In the genomic region with DNA sequence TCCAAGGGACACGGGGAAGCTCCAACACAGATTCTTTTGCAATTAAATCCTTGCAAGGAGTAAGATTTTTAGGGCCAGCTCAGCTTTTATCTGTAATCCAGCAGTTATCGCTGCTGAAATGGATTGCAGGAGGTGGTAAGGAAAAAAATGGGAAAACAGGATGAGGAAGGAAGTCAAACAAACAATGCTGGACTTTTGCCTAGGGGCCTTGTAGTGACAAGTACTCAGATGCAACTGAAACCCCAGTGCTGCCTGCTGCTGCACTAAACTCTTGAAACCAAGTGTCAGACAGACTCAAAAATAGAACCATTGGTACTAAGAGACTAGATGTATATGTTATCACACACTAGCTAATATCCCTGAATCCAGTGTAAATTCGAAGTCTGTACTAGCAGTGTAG, we compare ENCODE assay signal across 1 cellular context.
TF ChIP-seq lines count a peak whose summit lies in the region.

No MANE protein-coding gene starts in this region.

TF ChIP-seq in HepG2, 621 proteins besides CTCF, POLR2A, EP300 and RAD21 (continued from another document and continues in another):
- TF ChIP-seq, protein P1, sequence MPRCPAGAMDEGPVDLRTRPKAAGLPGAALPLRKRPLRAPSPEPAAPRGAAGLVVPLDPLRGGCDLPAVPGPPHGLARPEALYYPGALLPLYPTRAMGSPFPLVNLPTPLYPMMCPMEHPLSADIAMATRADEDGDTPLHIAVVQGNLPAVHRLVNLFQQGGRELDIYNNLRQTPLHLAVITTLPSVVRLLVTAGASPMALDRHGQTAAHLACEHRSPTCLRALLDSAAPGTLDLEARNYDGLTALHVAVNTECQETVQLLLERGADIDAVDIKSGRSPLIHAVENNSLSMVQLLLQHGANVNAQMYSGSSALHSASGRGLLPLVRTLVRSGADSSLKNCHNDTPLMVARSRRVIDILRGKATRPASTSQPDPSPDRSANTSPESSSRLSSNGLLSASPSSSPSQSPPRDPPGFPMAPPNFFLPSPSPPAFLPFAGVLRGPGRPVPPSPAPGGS (CRISPR knock-in tag; IDR thresholded peaks at IDR 0.05): no peak
- TF ChIP-seq ZNF501 (CRISPR knock-in tag; IDR thresholded peaks at IDR 0.05): no peak
- TF ChIP-seq ATF7-NPFF (CRISPR knock-in tag; IDR thresholded peaks at IDR 0.05; ENCODE audit: low read depth): no peak
- TF ChIP-seq ZNF782 (CRISPR knock-in tag; IDR thresholded peaks at IDR 0.05; ENCODE audit: borderline replicate concordance): no peak
- no peak for TF ChIP-seq SMARCC2 (IDR thresholded peaks at IDR 0.05)
- no peak for TF ChIP-seq SETDB1 (CRISPR knock-in tag; IDR thresholded peaks at IDR 0.05; ENCODE audit: borderline replicate concordance)
- TF ChIP-seq FOXJ3 (CRISPR knock-in tag; IDR thresholded peaks at IDR 0.05; ENCODE audit: borderline replicate concordance): peak; percentile 48; the same call in 1 of the 2 replicates
- no peak for TF ChIP-seq HNRNPH1 (optimal IDR thresholded peaks at IDR 0.05; ENCODE audit: low read depth, low read length)
- TF ChIP-seq, protein P2, sequence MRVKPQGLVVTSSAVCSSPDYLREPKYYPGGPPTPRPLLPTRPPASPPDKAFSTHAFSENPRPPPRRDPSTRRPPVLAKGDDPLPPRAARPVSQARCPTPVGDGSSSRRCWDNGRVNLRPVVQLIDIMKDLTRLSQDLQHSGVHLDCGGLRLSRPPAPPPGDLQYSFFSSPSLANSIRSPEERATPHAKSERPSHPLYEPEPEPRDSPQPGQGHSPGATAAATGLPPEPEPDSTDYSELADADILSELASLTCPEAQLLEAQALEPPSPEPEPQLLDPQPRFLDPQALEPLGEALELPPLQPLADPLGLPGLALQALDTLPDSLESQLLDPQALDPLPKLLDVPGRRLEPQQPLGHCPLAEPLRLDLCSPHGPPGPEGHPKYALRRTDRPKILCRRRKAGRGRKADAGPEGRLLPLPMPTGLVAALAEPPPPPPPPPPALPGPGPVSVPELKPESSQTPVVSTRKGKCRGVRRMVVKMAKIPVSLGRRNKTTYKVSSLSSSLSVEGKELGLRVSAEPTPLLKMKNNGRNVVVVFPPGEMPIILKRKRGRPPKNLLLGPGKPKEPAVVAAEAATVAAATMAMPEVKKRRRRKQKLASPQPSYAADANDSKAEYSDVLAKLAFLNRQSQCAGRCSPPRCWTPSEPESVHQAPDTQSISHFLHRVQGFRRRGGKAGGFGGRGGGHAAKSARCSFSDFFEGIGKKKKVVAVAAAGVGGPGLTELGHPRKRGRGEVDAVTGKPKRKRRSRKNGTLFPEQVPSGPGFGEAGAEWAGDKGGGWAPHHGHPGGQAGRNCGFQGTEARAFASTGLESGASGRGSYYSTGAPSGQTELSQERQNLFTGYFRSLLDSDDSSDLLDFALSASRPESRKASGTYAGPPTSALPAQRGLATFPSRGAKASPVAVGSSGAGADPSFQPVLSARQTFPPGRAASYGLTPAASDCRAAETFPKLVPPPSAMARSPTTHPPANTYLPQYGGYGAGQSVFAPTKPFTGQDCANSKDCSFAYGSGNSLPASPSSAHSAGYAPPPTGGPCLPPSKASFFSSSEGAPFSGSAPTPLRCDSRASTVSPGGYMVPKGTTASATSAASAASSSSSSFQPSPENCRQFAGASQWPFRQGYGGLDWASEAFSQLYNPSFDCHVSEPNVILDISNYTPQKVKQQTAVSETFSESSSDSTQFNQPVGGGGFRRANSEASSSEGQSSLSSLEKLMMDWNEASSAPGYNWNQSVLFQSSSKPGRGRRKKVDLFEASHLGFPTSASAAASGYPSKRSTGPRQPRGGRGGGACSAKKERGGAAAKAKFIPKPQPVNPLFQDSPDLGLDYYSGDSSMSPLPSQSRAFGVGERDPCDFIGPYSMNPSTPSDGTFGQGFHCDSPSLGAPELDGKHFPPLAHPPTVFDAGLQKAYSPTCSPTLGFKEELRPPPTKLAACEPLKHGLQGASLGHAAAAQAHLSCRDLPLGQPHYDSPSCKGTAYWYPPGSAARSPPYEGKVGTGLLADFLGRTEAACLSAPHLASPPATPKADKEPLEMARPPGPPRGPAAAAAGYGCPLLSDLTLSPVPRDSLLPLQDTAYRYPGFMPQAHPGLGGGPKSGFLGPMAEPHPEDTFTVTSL (CRISPR knock-in tag; IDR thresholded peaks at IDR 0.05; ENCODE audit: borderline replicate concordance): no peak; the same call in 1 of the 2 replicates
- TF ChIP-seq ZNF773 (CRISPR knock-in tag; IDR thresholded peaks at IDR 0.05; ENCODE audit: borderline replicate concordance): no peak
- no peak for TF ChIP-seq RBM22 (optimal IDR thresholded peaks at IDR 0.05; ENCODE audit: low read length)
- TF ChIP-seq, protein P3, sequence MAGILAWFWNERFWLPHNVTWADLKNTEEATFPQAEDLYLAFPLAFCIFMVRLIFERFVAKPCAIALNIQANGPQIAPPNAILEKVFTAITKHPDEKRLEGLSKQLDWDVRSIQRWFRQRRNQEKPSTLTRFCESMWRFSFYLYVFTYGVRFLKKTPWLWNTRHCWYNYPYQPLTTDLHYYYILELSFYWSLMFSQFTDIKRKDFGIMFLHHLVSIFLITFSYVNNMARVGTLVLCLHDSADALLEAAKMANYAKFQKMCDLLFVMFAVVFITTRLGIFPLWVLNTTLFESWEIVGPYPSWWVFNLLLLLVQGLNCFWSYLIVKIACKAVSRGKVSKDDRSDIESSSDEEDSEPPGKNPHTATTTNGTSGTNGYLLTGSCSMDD (CRISPR knock-in tag; IDR thresholded peaks at IDR 0.05): no peak
- no peak for TF ChIP-seq NAIF1 (CRISPR knock-in tag; IDR thresholded peaks at IDR 0.05; ENCODE audit: borderline replicate concordance)
- TF ChIP-seq, protein P4, sequence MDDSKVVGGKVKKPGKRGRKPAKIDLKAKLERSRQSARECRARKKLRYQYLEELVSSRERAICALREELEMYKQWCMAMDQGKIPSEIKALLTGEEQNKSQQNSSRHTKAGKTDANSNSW (CRISPR knock-in tag; IDR thresholded peaks at IDR 0.05; ENCODE audit: borderline replicate concordance): no peak
- TF ChIP-seq KDM5A (IDR thresholded peaks at IDR 0.05; ENCODE audit: borderline replicate concordance, low read length): no peak
- TF ChIP-seq, protein P5, sequence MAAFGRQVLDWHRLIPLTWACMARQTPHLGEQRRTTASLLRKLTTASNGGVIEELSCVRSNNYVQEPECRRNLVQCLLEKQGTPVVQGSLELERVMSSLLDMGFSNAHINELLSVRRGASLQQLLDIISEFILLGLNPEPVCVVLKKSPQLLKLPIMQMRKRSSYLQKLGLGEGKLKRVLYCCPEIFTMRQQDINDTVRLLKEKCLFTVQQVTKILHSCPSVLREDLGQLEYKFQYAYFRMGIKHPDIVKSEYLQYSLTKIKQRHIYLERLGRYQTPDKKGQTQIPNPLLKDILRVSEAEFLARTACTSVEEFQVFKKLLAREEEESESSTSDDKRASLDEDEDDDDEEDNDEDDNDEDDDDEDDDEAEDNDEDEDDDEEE (CRISPR knock-in tag; IDR thresholded peaks at IDR 0.05): no peak
- no peak for TF ChIP-seq KAT7 (CRISPR knock-in tag; IDR thresholded peaks at IDR 0.05; ENCODE audit: borderline replicate concordance)
- TF ChIP-seq, protein P6, sequence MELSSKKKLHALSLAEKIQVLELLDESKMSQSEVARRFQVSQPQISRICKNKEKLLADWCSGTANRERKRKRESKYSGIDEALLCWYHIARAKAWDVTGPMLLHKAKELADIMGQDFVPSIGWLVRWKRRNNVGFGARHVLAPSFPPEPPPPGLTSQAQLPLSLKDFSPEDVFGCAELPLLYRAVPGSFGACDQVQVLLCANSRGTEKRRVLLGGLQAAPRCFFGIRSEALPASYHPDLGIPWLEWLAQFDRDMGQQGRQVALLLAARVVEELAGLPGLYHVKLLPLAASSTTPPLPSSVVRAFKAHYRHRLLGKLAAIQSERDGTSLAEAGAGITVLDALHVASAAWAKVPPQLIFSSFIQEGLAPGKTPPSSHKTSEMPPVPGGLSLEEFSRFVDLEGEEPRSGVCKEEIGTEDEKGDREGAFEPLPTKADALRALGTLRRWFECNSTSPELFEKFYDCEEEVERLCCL (CRISPR knock-in tag; IDR thresholded peaks at IDR 0.05; ENCODE audit: borderline replicate concordance): no peak
- TF ChIP-seq, protein P7, sequence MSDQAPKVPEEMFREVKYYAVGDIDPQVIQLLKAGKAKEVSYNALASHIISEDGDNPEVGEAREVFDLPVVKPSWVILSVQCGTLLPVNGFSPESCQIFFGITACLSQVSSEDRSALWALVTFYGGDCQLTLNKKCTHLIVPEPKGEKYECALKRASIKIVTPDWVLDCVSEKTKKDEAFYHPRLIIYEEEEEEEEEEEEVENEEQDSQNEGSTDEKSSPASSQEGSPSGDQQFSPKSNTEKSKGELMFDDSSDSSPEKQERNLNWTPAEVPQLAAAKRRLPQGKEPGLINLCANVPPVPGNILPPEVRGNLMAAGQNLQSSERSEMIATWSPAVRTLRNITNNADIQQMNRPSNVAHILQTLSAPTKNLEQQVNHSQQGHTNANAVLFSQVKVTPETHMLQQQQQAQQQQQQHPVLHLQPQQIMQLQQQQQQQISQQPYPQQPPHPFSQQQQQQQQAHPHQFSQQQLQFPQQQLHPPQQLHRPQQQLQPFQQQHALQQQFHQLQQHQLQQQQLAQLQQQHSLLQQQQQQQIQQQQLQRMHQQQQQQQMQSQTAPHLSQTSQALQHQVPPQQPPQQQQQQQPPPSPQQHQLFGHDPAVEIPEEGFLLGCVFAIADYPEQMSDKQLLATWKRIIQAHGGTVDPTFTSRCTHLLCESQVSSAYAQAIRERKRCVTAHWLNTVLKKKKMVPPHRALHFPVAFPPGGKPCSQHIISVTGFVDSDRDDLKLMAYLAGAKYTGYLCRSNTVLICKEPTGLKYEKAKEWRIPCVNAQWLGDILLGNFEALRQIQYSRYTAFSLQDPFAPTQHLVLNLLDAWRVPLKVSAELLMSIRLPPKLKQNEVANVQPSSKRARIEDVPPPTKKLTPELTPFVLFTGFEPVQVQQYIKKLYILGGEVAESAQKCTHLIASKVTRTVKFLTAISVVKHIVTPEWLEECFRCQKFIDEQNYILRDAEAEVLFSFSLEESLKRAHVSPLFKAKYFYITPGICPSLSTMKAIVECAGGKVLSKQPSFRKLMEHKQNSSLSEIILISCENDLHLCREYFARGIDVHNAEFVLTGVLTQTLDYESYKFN (CRISPR knock-in tag; conservative IDR thresholded peaks at IDR 0.05): peak; percentile 90
- TF ChIP-seq ZSCAN30 (CRISPR knock-in tag; IDR thresholded peaks at IDR 0.05): no peak
- TF ChIP-seq, protein P8, sequence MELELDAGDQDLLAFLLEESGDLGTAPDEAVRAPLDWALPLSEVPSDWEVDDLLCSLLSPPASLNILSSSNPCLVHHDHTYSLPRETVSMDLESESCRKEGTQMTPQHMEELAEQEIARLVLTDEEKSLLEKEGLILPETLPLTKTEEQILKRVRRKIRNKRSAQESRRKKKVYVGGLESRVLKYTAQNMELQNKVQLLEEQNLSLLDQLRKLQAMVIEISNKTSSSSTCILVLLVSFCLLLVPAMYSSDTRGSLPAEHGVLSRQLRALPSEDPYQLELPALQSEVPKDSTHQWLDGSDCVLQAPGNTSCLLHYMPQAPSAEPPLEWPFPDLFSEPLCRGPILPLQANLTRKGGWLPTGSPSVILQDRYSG (CRISPR knock-in tag; IDR thresholded peaks at IDR 0.05): no peak
- no peak for TF ChIP-seq SATB2 (CRISPR knock-in tag; IDR thresholded peaks at IDR 0.05)
- TF ChIP-seq POGZ (CRISPR knock-in tag; IDR thresholded peaks at IDR 0.05): peak; percentile 74
- no peak for TF ChIP-seq NFRKB (IDR thresholded peaks at IDR 0.05)
- no peak for TF ChIP-seq ZNF562 (CRISPR knock-in tag; IDR thresholded peaks at IDR 0.05; ENCODE audit: borderline replicate concordance)
- TF ChIP-seq, protein P9, sequence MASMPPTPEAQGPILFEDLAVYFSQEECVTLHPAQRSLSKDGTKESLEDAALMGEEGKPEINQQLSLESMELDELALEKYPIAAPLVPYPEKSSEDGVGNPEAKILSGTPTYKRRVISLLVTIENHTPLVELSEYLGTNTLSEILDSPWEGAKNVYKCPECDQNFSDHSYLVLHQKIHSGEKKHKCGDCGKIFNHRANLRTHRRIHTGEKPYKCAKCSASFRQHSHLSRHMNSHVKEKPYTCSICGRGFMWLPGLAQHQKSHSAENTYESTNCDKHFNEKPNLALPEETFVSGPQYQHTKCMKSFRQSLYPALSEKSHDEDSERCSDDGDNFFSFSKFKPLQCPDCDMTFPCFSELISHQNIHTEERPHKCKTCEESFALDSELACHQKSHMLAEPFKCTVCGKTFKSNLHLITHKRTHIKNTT (CRISPR knock-in tag; IDR thresholded peaks at IDR 0.05): no peak
- TF ChIP-seq ZNF547 (CRISPR knock-in tag; IDR thresholded peaks at IDR 0.05): no peak
- TF ChIP-seq, protein P10, sequence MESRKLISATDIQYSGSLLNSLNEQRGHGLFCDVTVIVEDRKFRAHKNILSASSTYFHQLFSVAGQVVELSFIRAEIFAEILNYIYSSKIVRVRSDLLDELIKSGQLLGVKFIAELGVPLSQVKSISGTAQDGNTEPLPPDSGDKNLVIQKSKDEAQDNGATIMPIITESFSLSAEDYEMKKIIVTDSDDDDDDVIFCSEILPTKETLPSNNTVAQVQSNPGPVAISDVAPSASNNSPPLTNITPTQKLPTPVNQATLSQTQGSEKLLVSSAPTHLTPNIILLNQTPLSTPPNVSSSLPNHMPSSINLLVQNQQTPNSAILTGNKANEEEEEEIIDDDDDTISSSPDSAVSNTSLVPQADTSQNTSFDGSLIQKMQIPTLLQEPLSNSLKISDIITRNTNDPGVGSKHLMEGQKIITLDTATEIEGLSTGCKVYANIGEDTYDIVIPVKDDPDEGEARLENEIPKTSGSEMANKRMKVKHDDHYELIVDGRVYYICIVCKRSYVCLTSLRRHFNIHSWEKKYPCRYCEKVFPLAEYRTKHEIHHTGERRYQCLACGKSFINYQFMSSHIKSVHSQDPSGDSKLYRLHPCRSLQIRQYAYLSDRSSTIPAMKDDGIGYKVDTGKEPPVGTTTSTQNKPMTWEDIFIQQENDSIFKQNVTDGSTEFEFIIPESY (CRISPR knock-in tag; IDR thresholded peaks at IDR 0.05): no peak
- no peak for TF ChIP-seq ZSCAN12 (CRISPR knock-in tag; IDR thresholded peaks at IDR 0.05)
- TF ChIP-seq ZNF780A (CRISPR knock-in tag; IDR thresholded peaks at IDR 0.05): no peak
- no peak for TF ChIP-seq PHF21A (CRISPR knock-in tag; IDR thresholded peaks at IDR 0.05)
- no peak for TF ChIP-seq MIXL1 (CRISPR knock-in tag; IDR thresholded peaks at IDR 0.05)
- TF ChIP-seq, protein P11, sequence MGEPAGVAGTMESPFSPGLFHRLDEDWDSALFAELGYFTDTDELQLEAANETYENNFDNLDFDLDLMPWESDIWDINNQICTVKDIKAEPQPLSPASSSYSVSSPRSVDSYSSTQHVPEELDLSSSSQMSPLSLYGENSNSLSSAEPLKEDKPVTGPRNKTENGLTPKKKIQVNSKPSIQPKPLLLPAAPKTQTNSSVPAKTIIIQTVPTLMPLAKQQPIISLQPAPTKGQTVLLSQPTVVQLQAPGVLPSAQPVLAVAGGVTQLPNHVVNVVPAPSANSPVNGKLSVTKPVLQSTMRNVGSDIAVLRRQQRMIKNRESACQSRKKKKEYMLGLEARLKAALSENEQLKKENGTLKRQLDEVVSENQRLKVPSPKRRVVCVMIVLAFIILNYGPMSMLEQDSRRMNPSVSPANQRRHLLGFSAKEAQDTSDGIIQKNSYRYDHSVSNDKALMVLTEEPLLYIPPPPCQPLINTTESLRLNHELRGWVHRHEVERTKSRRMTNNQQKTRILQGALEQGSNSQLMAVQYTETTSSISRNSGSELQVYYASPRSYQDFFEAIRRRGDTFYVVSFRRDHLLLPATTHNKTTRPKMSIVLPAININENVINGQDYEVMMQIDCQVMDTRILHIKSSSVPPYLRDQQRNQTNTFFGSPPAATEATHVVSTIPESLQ (CRISPR knock-in tag; conservative IDR thresholded peaks at IDR 0.05): no peak
- no peak for TF ChIP-seq NR2C2 (CRISPR knock-in tag; IDR thresholded peaks at IDR 0.05; ENCODE audit: borderline replicate concordance)
- TF ChIP-seq ZNF256 (CRISPR knock-in tag; conservative IDR thresholded peaks at IDR 0.05): no peak
- no peak for TF ChIP-seq ZSCAN25 (CRISPR knock-in tag; IDR thresholded peaks at IDR 0.05)
- TF ChIP-seq ZBTB42 (CRISPR knock-in tag; IDR thresholded peaks at IDR 0.05): no peak
- TF ChIP-seq EED (CRISPR knock-in tag; IDR thresholded peaks at IDR 0.05): no peak
- no peak for TF ChIP-seq ZNF335 (CRISPR knock-in tag; IDR thresholded peaks at IDR 0.05)
- TF ChIP-seq PRPF4 (IDR thresholded peaks at IDR 0.05; ENCODE audit: low read depth, low read length, poor library complexity, severe bottlenecking): no peak
